ENCODE assay signal across 9 cellular contexts in the genomic region with DNA sequence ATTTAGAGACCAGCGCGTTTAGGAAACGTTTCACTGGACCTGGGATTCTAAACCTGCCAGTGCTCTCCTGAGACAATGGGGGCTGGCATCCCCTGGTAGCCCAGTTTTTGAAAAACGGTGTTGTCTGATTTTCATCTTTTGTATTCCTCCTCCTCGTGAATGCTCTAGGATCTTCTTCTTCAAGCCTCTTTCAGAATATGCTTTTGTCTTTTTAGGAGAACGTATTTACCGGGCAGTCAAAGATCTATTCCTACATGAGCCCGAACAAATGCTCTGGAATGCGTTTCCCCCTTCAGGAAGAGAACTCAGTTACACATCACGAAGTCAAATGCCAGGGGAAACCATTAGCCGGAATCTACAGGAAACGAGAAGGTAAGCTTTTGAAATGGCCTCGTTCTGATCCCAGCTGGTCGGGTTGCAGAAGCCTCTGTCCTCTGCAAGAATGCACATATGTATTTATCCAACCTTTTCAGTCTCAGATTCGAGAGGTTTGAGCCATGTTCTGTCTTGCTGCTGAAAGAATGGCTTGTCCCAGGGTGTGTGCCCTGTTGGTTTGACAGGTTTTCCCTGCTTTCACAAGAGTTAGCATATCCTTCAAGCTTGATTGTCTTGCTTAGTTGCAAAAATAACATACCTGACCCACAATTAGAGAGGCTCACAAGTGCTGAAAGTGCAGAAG. TPM values are rescaled to one million over a fixed set of nuclear protein-coding genes. Genes with fewer than 3 reads are reported as not detected.
DNase-seq lines count a peak whose midpoint lies in the region; ATAC-seq and TF ChIP-seq lines count a peak whose summit lies in the region.
"Had no signal": no experiment of that assay in that cellular context is flagged by ENCODE, and none has a peak within 500 bp of the region (broad histone marks: within the 10 kb centered on the region; RNA-seq: fewer than 3 reads in every experiment).

No MANE protein-coding gene starts in this region.

- TF ChIP-seq POLR2A in Peyer's patch (IDR thresholded peaks at IDR 0.05), result no peak

- peak overlapping the region; percentile 79 to 89 (median 87) for H3K27ac Mint-ChIP-seq in CD14-positive monocyte

- peaks cover 50% of the 10 kb centered on the region for H3K4me1 Mint-ChIP-seq in CD14-positive monocyte

- peak overlapping the region; percentile 79 for H3K4me2 ChIP-seq in osteoblast (ENCODE audit: insufficient read depth, low read length)

- H3K36me3 ChIP-seq in Peyer's patch (peaks cover 0 to 46% (median 0%) of the 10 kb centered on the region in 3 donors), osteoblast (ENCODE audit: insufficient read depth, low read length) (peaks cover 43% of the 10 kb centered on the region)

- no peak overlapping the region for H2AFZ ChIP-seq in osteoblast (ENCODE audit: low read length)

- H3K4me3 ChIP-seq in Peyer's patch (peak overlapping the region in 3 of 4 donors; percentile 66 to 80 (median 75)), epithelial cell of esophagus (ENCODE audit: low read length) (peak overlapping the region; percentile 60), osteoblast (ENCODE audit: insufficient read depth, low read length) (peak overlapping the region; percentile 77)

- ATAC-seq in HG03571 (IDR thresholded peaks at IDR 0.05; ENCODE audit: unreplicated experiment) (no peak), HG03280 (IDR thresholded peaks at IDR 0.05; ENCODE audit: unreplicated experiment) (no peak)

- peaks cover 16% of the 10 kb centered on the region for H4K20me1 ChIP-seq in osteoblast (ENCODE audit: insufficient read depth, low read length)

- no peaks in the 10 kb centered on the region for H3K27me3 ChIP-seq in Peyer's patch
- H3K27me3 ChIP-seq in osteoblast (ENCODE audit: insufficient read depth, low read length), result no peaks in the 10 kb centered on the region

- DNase-seq in CD14-positive monocyte (ENCODE audit: low spot score) (no peak), Peyer's patch (no peak), epithelial cell of esophagus (ENCODE audit: low read depth) (peak; percentile 74), osteoblast (ENCODE audit: insufficient read length, low spot score, missing footprints) (no peak), NCI-H524 treated with DMSO at 0.1 percent for 48 hours (lab: John Stamatoyannopoulos, UW) (no peak)
- no peak for DNase-seq in stimulated activated naive CD4-positive, alpha-beta T cell (lab: John Stamatoyannopoulos, UW)
- DNase-seq: NCI-H69 had no signal

- H3K79me2 ChIP-seq in osteoblast (ENCODE audit: insufficient read depth, low read length), result peaks cover 87% of the 10 kb centered on the region

- no peaks in the 10 kb centered on the region for H3K9me3 Mint-ChIP-seq in CD14-positive monocyte

- H3K9me3 ChIP-seq in Peyer's patch, result no peaks in the 10 kb centered on the region
- no peaks in the 10 kb centered on the region for H3K9me3 ChIP-seq in osteoblast (ENCODE audit: low read depth, low read length)

- H3K27ac ChIP-seq in Peyer's patch, result peak overlapping the region; percentile 74 to 93 (median 86)
- peak overlapping the region; percentile 4 for H3K27ac ChIP-seq in osteoblast (ENCODE audit: low read depth, low read length)

- H3K4me1 ChIP-seq in Peyer's patch, result peaks cover 0 to 33% (median 9%) of the 10 kb centered on the region in 4 donors
- H3K4me1 ChIP-seq in osteoblast (ENCODE audit: insufficient read depth, low read length), result peaks cover 27% of the 10 kb centered on the region

- intact Hi-C loops in CD14-positive monocyte (cut with micrococcal nuclease), result loop anchor here in 1 of 2 donors (5.0 kb wide), 1 partner anchor 38 kb away; no protein-coding TSS in a partner anchor

- peaks cover 20 to 26% of the 10 kb centered on the region in 2 donors for H3K36me3 Mint-ChIP-seq in CD14-positive monocyte

- H3K27me3 Mint-ChIP-seq in CD14-positive monocyte (ENCODE audit: low read depth in 3 of 3), result peaks cover 0 to 6% (median 0%) of the 10 kb centered on the region in 3 donors

- TF ChIP-seq CTCF in CD14-positive monocyte (IDR thresholded peaks at IDR 0.05), result no peak
- TF ChIP-seq CTCF in Peyer's patch (IDR thresholded peaks at IDR 0.05), result no peak
- TF ChIP-seq CTCF in epithelial cell of esophagus (IDR thresholded peaks at IDR 0.05; ENCODE audit: insufficient read depth, low read depth, low read length, missing control alignments), result peak; percentile 6
- TF ChIP-seq CTCF in osteoblast (IDR thresholded peaks at IDR 0.05; ENCODE audit: extremely low read depth, low read depth, low read length), result no peak

- peak overlapping the region; percentile 91 to 93 for H3K4me3 Mint-ChIP-seq in CD14-positive monocyte

RNA-seq across cellular contexts. Expression of a gene that starts 6.6 kb away (rescaled TPM):
- polyA plus RNA-seq in CD14-positive monocyte, result 1 to 10 TPM in 1 of 2 donors, under 1 TPM in 1; 0.81 to 2.6 TPM
- 10 to 100 TPM; 32.6 to 99.0 (median 42.6) TPM for total RNA-seq in Peyer's patch
- 49.6 and 51.0 TPM in 2 replicates for total RNA-seq in osteoblast

RNA-seq across cellular contexts. Expression of a gene that starts 25.9 kb away (rescaled TPM):
- polyA plus RNA-seq in CD14-positive monocyte, result 10 to 100 TPM; 11.4 to 16.9 TPM
- total RNA-seq in Peyer's patch, result 10 to 100 TPM; 16.2 to 23.9 (median 18.8) TPM
- total RNA-seq in osteoblast, result 28.6 and 30.4 TPM in 2 replicates

RNA-seq across cellular contexts. Expression of a gene that starts 45.9 kb away (rescaled TPM):
- polyA plus RNA-seq in CD14-positive monocyte, result 10 to 100 TPM; 21.0 to 25.1 TPM
- total RNA-seq in Peyer's patch (1 to 10 TPM in 3 of 4 donors, under 1 TPM in 1; 0.70 to 9.9 (median 2.3) TPM), osteoblast (5.1 and 5.3 TPM in 2 replicates)
